Comparison of ENCODE assay signal across 1 cellular context in the genomic region with DNA sequence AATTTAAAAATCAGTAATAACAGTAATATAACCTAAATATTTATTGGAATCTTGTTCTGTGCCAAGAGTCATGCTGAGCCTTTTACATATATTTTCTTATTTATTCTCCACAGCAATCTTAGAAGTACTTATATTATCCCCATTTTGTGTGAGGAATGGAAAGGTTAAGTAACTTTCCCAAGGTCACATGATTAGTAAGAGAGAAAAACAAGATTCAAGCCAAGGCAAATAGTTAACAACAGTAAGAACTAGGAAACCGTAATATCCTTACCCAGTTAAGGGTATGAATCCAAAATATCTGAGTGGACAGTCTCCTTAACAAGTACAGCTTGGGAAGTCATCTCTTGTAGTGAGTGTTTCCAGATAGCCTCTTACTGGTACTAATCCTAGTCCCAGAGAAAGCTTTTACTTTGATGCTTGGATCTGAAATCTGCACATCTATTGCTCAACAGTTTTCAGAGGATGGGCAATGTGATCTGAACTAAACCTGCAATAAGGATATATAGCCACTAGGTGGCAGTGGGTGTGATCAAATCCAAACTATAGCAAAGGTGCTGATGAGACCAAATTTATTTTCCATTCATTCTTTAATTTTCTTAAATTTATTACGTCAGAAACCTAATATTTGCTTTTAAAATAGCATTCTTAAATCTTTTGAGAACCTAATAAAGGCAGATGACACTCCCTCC.
TF ChIP-seq lines count a peak whose summit lies in the region.

No MANE protein-coding gene starts in this region.

TF ChIP-seq in WTC11, 78 proteins besides CTCF, POLR2A, EP300 and RAD21 (continued from another document):
- TF ChIP-seq, protein P1, sequence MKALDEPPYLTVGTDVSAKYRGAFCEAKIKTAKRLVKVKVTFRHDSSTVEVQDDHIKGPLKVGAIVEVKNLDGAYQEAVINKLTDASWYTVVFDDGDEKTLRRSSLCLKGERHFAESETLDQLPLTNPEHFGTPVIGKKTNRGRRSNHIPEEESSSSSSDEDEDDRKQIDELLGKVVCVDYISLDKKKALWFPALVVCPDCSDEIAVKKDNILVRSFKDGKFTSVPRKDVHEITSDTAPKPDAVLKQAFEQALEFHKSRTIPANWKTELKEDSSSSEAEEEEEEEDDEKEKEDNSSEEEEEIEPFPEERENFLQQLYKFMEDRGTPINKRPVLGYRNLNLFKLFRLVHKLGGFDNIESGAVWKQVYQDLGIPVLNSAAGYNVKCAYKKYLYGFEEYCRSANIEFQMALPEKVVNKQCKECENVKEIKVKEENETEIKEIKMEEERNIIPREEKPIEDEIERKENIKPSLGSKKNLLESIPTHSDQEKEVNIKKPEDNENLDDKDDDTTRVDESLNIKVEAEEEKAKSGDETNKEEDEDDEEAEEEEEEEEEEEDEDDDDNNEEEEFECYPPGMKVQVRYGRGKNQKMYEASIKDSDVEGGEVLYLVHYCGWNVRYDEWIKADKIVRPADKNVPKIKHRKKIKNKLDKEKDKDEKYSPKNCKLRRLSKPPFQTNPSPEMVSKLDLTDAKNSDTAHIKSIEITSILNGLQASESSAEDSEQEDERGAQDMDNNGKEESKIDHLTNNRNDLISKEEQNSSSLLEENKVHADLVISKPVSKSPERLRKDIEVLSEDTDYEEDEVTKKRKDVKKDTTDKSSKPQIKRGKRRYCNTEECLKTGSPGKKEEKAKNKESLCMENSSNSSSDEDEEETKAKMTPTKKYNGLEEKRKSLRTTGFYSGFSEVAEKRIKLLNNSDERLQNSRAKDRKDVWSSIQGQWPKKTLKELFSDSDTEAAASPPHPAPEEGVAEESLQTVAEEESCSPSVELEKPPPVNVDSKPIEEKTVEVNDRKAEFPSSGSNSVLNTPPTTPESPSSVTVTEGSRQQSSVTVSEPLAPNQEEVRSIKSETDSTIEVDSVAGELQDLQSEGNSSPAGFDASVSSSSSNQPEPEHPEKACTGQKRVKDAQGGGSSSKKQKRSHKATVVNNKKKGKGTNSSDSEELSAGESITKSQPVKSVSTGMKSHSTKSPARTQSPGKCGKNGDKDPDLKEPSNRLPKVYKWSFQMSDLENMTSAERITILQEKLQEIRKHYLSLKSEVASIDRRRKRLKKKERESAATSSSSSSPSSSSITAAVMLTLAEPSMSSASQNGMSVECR (CRISPR knock-in tag; IDR thresholded peaks at IDR 0.05; ENCODE audit: borderline replicate concordance), result no peak
- TF ChIP-seq, protein P2, sequence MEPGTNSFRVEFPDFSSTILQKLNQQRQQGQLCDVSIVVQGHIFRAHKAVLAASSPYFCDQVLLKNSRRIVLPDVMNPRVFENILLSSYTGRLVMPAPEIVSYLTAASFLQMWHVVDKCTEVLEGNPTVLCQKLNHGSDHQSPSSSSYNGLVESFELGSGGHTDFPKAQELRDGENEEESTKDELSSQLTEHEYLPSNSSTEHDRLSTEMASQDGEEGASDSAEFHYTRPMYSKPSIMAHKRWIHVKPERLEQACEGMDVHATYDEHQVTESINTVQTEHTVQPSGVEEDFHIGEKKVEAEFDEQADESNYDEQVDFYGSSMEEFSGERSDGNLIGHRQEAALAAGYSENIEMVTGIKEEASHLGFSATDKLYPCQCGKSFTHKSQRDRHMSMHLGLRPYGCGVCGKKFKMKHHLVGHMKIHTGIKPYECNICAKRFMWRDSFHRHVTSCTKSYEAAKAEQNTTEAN (CRISPR knock-in tag; IDR thresholded peaks at IDR 0.05), result no peak
- TF ChIP-seq ZNF138 (CRISPR knock-in tag; conservative IDR thresholded peaks at IDR 0.05), result no peak
- no peak for TF ChIP-seq EMX1 (CRISPR knock-in tag; IDR thresholded peaks at IDR 0.05)
